Comparison of ENCODE assay signal across 8 cellular contexts in genomic region chr3:69425249-69425648, GRCh38. TPM values are rescaled to one million over a fixed set of nuclear protein-coding genes. Genes with fewer than 3 reads are reported as not detected.
DNase-seq lines count a peak whose midpoint lies in the region; ATAC-seq and TF ChIP-seq lines count a peak whose summit lies in the region.

No MANE protein-coding gene starts in this region.

- DNase-seq in BJ (ENCODE audit: low read depth) (no peak), SK-MEL-5 (ENCODE audit: low read depth, low spot score) (peak; percentile 65), epithelial cell of proximal tubule (ENCODE audit: low read depth) (no peak), ovary (peak in 1 of 5 donors; percentile 28), DMS153 treated with DMSO at 0.1 percent for 48 hours (lab: John Stamatoyannopoulos, UW; ENCODE audit: unreplicated experiment) (no peak), posterior vena cava (ENCODE audit: low spot score) (no peak)

- TF ChIP-seq CTCF in BJ (IDR thresholded peaks at IDR 0.05; ENCODE audit: insufficient read depth, low read depth, low read length) (peak; percentile 59), epithelial cell of proximal tubule (conservative IDR thresholded peaks at IDR 0.05; ENCODE audit: low read depth, low read length) (peak; percentile 92), ovary (IDR thresholded peaks at IDR 0.05) (peak in 2 of 3 donors; percentile 33 to 49)

- no peaks in the 10 kb centered on the region for H3K4me1 ChIP-seq in ovary (ENCODE audit: insufficient read depth)

- no peak overlapping the region for H3K27ac ChIP-seq in ovary

- no peak for TF ChIP-seq POLR2A in ovary (IDR thresholded peaks at IDR 0.05)

- in situ Hi-C loops in SK-MEL-5 (cut with HindIII; ENCODE audit: low pct_unique_long_range_greater_than_20kb, low sequenced_read_pairs): no loop called here

- no peaks in the 10 kb centered on the region; the same call in 1 of the 2 replicates for H3K27me3 ChIP-seq in BJ (ENCODE audit: control insufficient read depth, insufficient read depth, low read length)
- H3K27me3 ChIP-seq in ovary: no peaks in the 10 kb centered on the region

- TF ChIP-seq EP300 in ovary (IDR thresholded peaks at IDR 0.05): no peak

- ATAC-seq in GM18861 (IDR thresholded peaks at IDR 0.05; ENCODE audit: unreplicated experiment): peak; percentile 73
- peak; percentile 68 for ATAC-seq in HG03095 (IDR thresholded peaks at IDR 0.05; ENCODE audit: unreplicated experiment)

- H3K9me3 ChIP-seq in ovary: no peaks in the 10 kb centered on the region

- no peak overlapping the region for H3K4me3 ChIP-seq in BJ (ENCODE audit: low read depth, low read length)
- no peak overlapping the region for H3K4me3 ChIP-seq in epithelial cell of proximal tubule (ENCODE audit: low read depth, low read length)
- no peak overlapping the region for H3K4me3 ChIP-seq in ovary

- H3K36me3 ChIP-seq in BJ (ENCODE audit: control insufficient read depth, insufficient read depth, low read length) (no peaks in the 10 kb centered on the region), ovary (no peaks in the 10 kb centered on the region)

- intact Hi-C loops in ovary (cut with DNase I): loop anchor here in 2 of 4 donors (5.0 to 10.0 kb wide), 2 partner anchors 260 to 263 kb away; no protein-coding TSS in a partner anchor
- intact Hi-C loops in posterior vena cava (cut with DNase I): no loop called here

- POLR2A ChIA-PET in BJ (lab: Charles Lee): no interaction called here

- CTCF ChIA-PET in BJ (lab: Yijun Ruan, JAX): interaction anchor here (0.7 to 6.8 kb wide), 9 partner anchors 8 to 304 kb away, joined by 3 to 37 read pairs (median 6); no protein-coding TSS in a partner anchor

- 51 to 64% (median 58%) methylated on average over 4 of the region's 4 CpGs for WGBS in ovary, 3 donors

RNA-seq across cellular contexts. Expression of gene FRMD4B, which starts 39.4 kb away (rescaled TPM):
- polyA plus RNA-seq in BJ (2011; rRNA removed) (0.09 and 0.18 TPM in 2 replicates), ovary (10 to 100 TPM in 1 of 2 donors, 1 to 10 TPM in 1; 6.7 to 17.6 TPM)
- 0.05 TPM in 2 replicates for polyA minus RNA-seq in BJ (2011; rRNA and poly(A)+ RNA removed)
- total RNA-seq in SK-MEL-5 (2014; rRNA removed; shearing (Covaris generic)): 31.4 and 36.7 TPM in 2 replicates
- polyA plus RNA-seq in SK-MEL-5 (2015; cell fraction: cytosol; rRNA removed): 23.8 and 23.9 TPM in 2 replicates
- polyA plus RNA-seq in SK-MEL-5 (2015; cell fraction: nucleus; rRNA removed): 26.2 and 34.6 TPM in 2 replicates
- total RNA-seq in epithelial cell of proximal tubule (8.5 and 21.7 TPM in 2 replicates), ovary (10 to 100 TPM in 5 of 7 donors, 1 to 10 TPM in 2; 4.2 to 42.0 (median 16.3) TPM), posterior vena cava (10 to 100 TPM; 21.5 to 34.9 TPM)

Comparison
In these comparisons a context has a peak if more than half of its experiments do, and no peak if none do; other contexts are left out.
1. CTCF ChIP-seq: peak in every context shown above with its lines; median percentile 92 in epithelial cell of proximal tubule; 59 in BJ; 41 in ovary.